8 cellular contexts compared by ENCODE assay signal in the genomic region with DNA sequence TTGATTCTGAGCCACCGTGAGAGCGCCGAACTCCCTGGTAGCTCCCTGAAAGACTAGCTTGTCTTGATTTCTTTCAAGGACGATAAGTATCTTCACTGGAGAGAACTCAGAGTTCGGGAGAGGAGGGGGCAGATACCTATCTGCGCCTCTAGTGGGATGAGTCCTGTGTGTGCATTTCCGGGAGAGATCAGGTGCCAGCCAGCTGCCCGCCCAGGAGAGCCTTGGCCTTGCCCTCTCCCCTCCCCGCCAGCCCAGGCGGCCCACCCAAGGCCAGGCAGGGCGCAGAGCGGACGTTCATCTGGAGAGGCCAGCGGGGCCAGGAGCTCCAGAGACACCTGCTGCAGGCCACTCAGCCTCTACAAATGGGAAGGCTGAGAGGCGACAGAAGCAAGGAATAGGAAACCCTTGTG. TPM values are rescaled to one million over a fixed set of nuclear protein-coding genes. Genes with fewer than 3 reads are reported as not detected.
DNase-seq lines count a peak whose midpoint lies in the region; ATAC-seq and TF ChIP-seq lines count a peak whose summit lies in the region.

No MANE protein-coding gene starts in this region.

- in situ Hi-C loops in IMR-90 (cut with MboI; ENCODE audit: low sequenced_read_pairs): no loop called here
- in situ Hi-C loops in astrocyte of the cerebellum (cut with HindIII; ENCODE audit: low sequenced_read_pairs): no loop called here

- no CpG with 5 or more reads among the region's 15 CpGs for WGBS in IMR-90 (ENCODE audit: extremely low coverage in 2 of 2, insufficient read length in 1 of 2), 2 experiments
- 1 to 9% methylated on average over 8 to 15 of the region's 15 CpGs for WGBS in testis, 2 donors

- no peak overlapping the region for H2BK5ac ChIP-seq in IMR-90 (ENCODE audit: low read depth, low read length, poor library complexity, severe bottlenecking)

- peak overlapping the region; percentile 90 for H3K4me2 ChIP-seq in IMR-90 (ENCODE audit: low read depth, low read length)

- CTCF ChIA-PET in IMR-90 (lab: Yijun Ruan, JAX): interaction anchor here (0.6 to 2.1 kb wide), 3 partner anchors 78 to 132 kb away, joined by 3 to 8 read pairs (median 8); no protein-coding TSS in a partner anchor

- H4K5ac ChIP-seq in IMR-90 (ENCODE audit: low read depth, low read length): no peak overlapping the region

- no peak for TF ChIP-seq POLR2A in IMR-90 (IDR thresholded peaks at IDR 0.05; ENCODE audit: low read depth, low read length)
- no peak for TF ChIP-seq POLR2A in testis (IDR thresholded peaks at IDR 0.05)

- H4K8ac ChIP-seq in IMR-90 (ENCODE audit: low read depth in 2 of 2, low read length in 2 of 2): no peak overlapping the region; a peak in 1 of 4 replicates

- no peaks in the 10 kb centered on the region for H3K36me3 ChIP-seq in IMR-90 (ENCODE audit: control insufficient read depth, insufficient read depth, low read length)
- H3K36me3 ChIP-seq in testis (ENCODE audit: low read depth, missing control alignments): no peaks in the 10 kb centered on the region

- H3K27me3 ChIP-seq in IMR-90 (ENCODE audit: control insufficient read depth, insufficient read depth, low read length): no peaks in the 10 kb centered on the region; the same call in 1 of the 2 replicates
- no peaks in the 10 kb centered on the region for H3K27me3 ChIP-seq in layer of hippocampus (ENCODE audit: control insufficient read depth, insufficient read depth, low read length)
- no peaks in the 10 kb centered on the region for H3K27me3 ChIP-seq in testis

- peaks cover 3 to 49% of the 10 kb centered on the region in 2 experiments; a peak in 2 of 4 replicates for H3K79me1 ChIP-seq in IMR-90 (ENCODE audit: low read depth in 1 of 2, low read length in 2 of 2)

- no peak for ATAC-seq in IMR-90 (ENCODE audit: low read depth)
- ATAC-seq in GM19395 (IDR thresholded peaks at IDR 0.05; ENCODE audit: unreplicated experiment): no peak

- H3K9me1 ChIP-seq in IMR-90 (ENCODE audit: insufficient read depth, low read length): peaks cover 16% of the 10 kb centered on the region

- no peak overlapping the region for H2BK120ac ChIP-seq in IMR-90 (ENCODE audit: low read depth, low read length)

- no peaks in the 10 kb centered on the region for H3K9me3 ChIP-seq in IMR-90 (ENCODE audit: control insufficient read depth, insufficient read depth, low read length)
- H3K9me3 ChIP-seq in testis: no peaks in the 10 kb centered on the region

- H2AK5ac ChIP-seq in IMR-90 (ENCODE audit: low read depth, low read length): no peak overlapping the region; the same call in 1 of the 2 replicates

- peak overlapping the region; percentile 43; the same call in 1 of the 2 replicates for H3K4ac ChIP-seq in IMR-90 (ENCODE audit: low read depth, low read length)

- H3K56ac ChIP-seq in IMR-90 (ENCODE audit: extremely low read depth, insufficient read depth, low read length): no peak overlapping the region

- POLR2A ChIA-PET in IMR-90 (lab: Charles Lee; ENCODE audit: unreplicated experiment): interaction anchor here (0.6 kb wide), 1 partner anchor 83 kb away, joined by 3 read pairs; no protein-coding TSS in a partner anchor

- intact Hi-C loops in IMR-90 (cut with micrococcal nuclease) (no loop called here), testis (cut with DNase I; ENCODE audit: low total_unique reads) (no loop called here)

- H4K91ac ChIP-seq in IMR-90 (ENCODE audit: insufficient read depth, low read depth, low read length): no peak overlapping the region

- H3K14ac ChIP-seq in IMR-90 (replicated peaks; ENCODE audit: low read depth, low read length): no peak overlapping the region; the same call in 1 of the 2 replicates

- no peak overlapping the region for H3K27ac ChIP-seq in IMR-90 (ENCODE audit: insufficient read depth, low read length)
- peak overlapping the region; percentile 94 for H3K27ac ChIP-seq in layer of hippocampus (ENCODE audit: low read depth, low read length)
- peak overlapping the region; percentile 79 to 83 for H3K27ac ChIP-seq in testis

- H2BK15ac ChIP-seq in IMR-90 (ENCODE audit: low read depth, low read length): 0 out of 3 replicates have a peak overlapping the region, but pooled peaks have one; percentile 16

- H2AFZ ChIP-seq in IMR-90 (replicated peaks; ENCODE audit: low read length, poor library complexity): peak overlapping the region; percentile 89

- H2BK20ac ChIP-seq in IMR-90 (ENCODE audit: low read depth, low read length): no peak overlapping the region

- no peak overlapping the region for H3K18ac ChIP-seq in IMR-90 (ENCODE audit: low read depth, low read length)

- H3K4me3 ChIP-seq in IMR-90 (ENCODE audit: insufficient read depth, low read depth, low read length) (peak overlapping the region; percentile 83), astrocyte of the cerebellum (ENCODE audit: low read depth, low read length) (peak overlapping the region; percentile 65), testis (peak overlapping the region; percentile 69 to 82)

- DNase-seq in 8988T (peak; percentile 56), IMR-90 (no peak), astrocyte of the cerebellum (ENCODE audit: low read depth) (no peak), testis (no peak), NCI-H446 treated with DMSO at 0.1 percent for 48 hours (lab: John Stamatoyannopoulos, UW) (no peak), COLO829 (ENCODE audit: low spot score) (no peak)

- no TSS peak for BruUV-seq in IMR-90 (replicated peaks; lab: Mats Ljungman, UMichigan)

- TF ChIP-seq CTCF in IMR-90 (conservative IDR thresholded peaks at IDR 0.05; ENCODE audit: low read depth, low read length): no peak
- no peak for TF ChIP-seq CTCF in astrocyte of the cerebellum (IDR thresholded peaks at IDR 0.05; ENCODE audit: low read depth, low read length, missing control alignments)
- TF ChIP-seq CTCF in testis (IDR thresholded peaks at IDR 0.05): no peak

- dilution Hi-C loops in IMR-90 (cut with HindIII; ENCODE audit: low sequenced_read_pairs, unreplicated experiment): no loop called here

- no peak for TF ChIP-seq RAD21 in IMR-90 (IDR thresholded peaks at IDR 0.05; ENCODE audit: low read length)

- peaks cover 12% of the 10 kb centered on the region; the same call in 1 of the 2 replicates for H4K20me1 ChIP-seq in IMR-90 (ENCODE audit: insufficient read depth, low read length)

- H3K9ac ChIP-seq in IMR-90 (ENCODE audit: low read depth, low read length): 0 out of 2 replicates have a peak overlapping the region, but pooled peaks have one; percentile 48

- H2AK9ac ChIP-seq in IMR-90 (replicated peaks; ENCODE audit: low read depth, low read length, poor library complexity): peak overlapping the region; percentile 90

- peaks cover 16% of the 10 kb centered on the region; the same call in 1 of the 2 replicates for H3K4me1 ChIP-seq in IMR-90 (ENCODE audit: control insufficient read depth, insufficient read depth, low read length)
- H3K4me1 ChIP-seq in testis: peaks cover 17% of the 10 kb centered on the region

- peak overlapping the region; percentile 45; the same call in 1 of the 2 replicates for H3K23ac ChIP-seq in IMR-90 (ENCODE audit: low read depth, low read length)

TF ChIP-seq in IMR-90, 13 proteins besides CTCF, POLR2A, EP300 and RAD21:
- TF ChIP-seq RCOR1 (IDR thresholded peaks at IDR 0.05; ENCODE audit: insufficient replicate concordance, low read length) (no peak), MXI1 (IDR thresholded peaks at IDR 0.05; ENCODE audit: borderline replicate concordance, low read depth, low read length) (no peak), RFX5 (IDR thresholded peaks at IDR 0.05; ENCODE audit: low read depth, low read length) (no peak)

RNA-seq across cellular contexts. Expression of a gene that starts 1.0 kb away (rescaled TPM):
- 48.8 and 70.0 TPM in 2 replicates for total RNA-seq in IMR-90 (2012; rRNA removed)
- 69.1 and 70.9 TPM in 2 replicates for polyA plus RNA-seq in IMR-90 (2012; rRNA removed)
- 50.1 and 55.3 TPM in 2 replicates for polyA plus RNA-seq in IMR-90 (2012; cell fraction: cytosol; rRNA removed)
- polyA plus RNA-seq in IMR-90 (2012; cell fraction: nucleus; rRNA removed; ENCODE audit: low replicate concordance): 19.2 and 35.5 TPM in 2 replicates
- total RNA-seq in testis: 10 to 100 TPM; 31.2 to 53.1 TPM
- polyA plus RNA-seq in testis (ENCODE audit: insufficient read depth, low read depth, low replicate concordance): 94.2 TPM
